ENCODE assay signal across 9 cellular contexts in genomic region chr14:95265106-95266094, GRCh38. TPM values are rescaled to one million over a fixed set of nuclear protein-coding genes. Genes with fewer than 3 reads are reported as not detected.
DNase-seq lines count a peak whose midpoint lies in the region; ATAC-seq, FAIRE-seq and TF ChIP-seq lines count a peak whose summit lies in the region.
"Had no signal": no experiment of that assay in that cellular context is flagged by ENCODE, and none has a peak within 500 bp of the region (broad histone marks: within the 10 kb centered on the region; RNA-seq: fewer than 3 reads in every experiment).

No MANE protein-coding gene starts in this region.

- DNase-seq in CD4-positive, alpha-beta memory T cell = no peak
- peak; percentile 49 for DNase-seq in GM19239 (ENCODE audit: insufficient read length, low spot score)
- peak; percentile 85 to 94 for DNase-seq in NCI-H526 (lab: John Stamatoyannopoulos, UW)
- DNase-seq in activated T-helper 2 cell treated with anti-CD3 and anti-CD28 coated beads, Interferon-gamma antibody, Interleukin-2, Interleukin-4, amounts not matched to agents 10 μg/mL and 5 μg/mL and 100 μg/mL, durations not matched to agents 14 hours and 24 hours and 36 hours (ENCODE audit: low spot score) = peak; percentile 43
- DNase-seq in left ventricle myocardium inferior = no peak
- peak; percentile 65 for DNase-seq in smooth muscle cell of the brain vasculature (ENCODE audit: low read depth, low spot score)
- no peak for DNase-seq in NCI-H187 treated with DMSO at 0.1 percent for 48 hours (lab: John Stamatoyannopoulos, UW)

- no peaks in the 10 kb centered on the region for H3K27me3 Mint-ChIP-seq in CD4-positive, alpha-beta memory T cell
- H3K27me3 Mint-ChIP-seq in activated T-helper 2 cell treated with anti-CD3 and anti-CD28 coated beads, Interferon-gamma antibody, Interleukin-2, Interleukin-4, amounts not matched to agents 10 μg/mL and 5 μg/mL and 100 μg/mL, durations not matched to agents 14 hours and 24 hours and 36 hours (ENCODE audit: low read depth) = peaks cover 2% of the 10 kb centered on the region

- peak; percentile 96 for FAIRE-seq in GM19239 (lab: Jason Lieb, UNC)
- FAIRE-seq: TTC549 had no signal

- peaks cover 0 to 2% (median 0%) of the 10 kb centered on the region in 8 donors for H3K9me3 Mint-ChIP-seq in CD4-positive, alpha-beta memory T cell
- peaks cover 7% of the 10 kb centered on the region for H3K9me3 Mint-ChIP-seq in activated T-helper 2 cell treated with anti-CD3 and anti-CD28 coated beads, Interferon-gamma antibody, Interleukin-2, Interleukin-4, amounts not matched to agents 10 μg/mL and 5 μg/mL and 100 μg/mL, durations not matched to agents 14 hours and 24 hours and 36 hours

- peak overlapping the region in 7 of 8 donors; percentile 38 to 72 (median 62) for H3K4me3 Mint-ChIP-seq in CD4-positive, alpha-beta memory T cell
- no peak overlapping the region for H3K4me3 Mint-ChIP-seq in activated T-helper 2 cell treated with anti-CD3 and anti-CD28 coated beads, Interferon-gamma antibody, Interleukin-2, Interleukin-4, amounts not matched to agents 10 μg/mL and 5 μg/mL and 100 μg/mL, durations not matched to agents 14 hours and 24 hours and 36 hours (ENCODE audit: low read depth)

- peaks cover 14 to 27% (median 21%) of the 10 kb centered on the region in 4 donors for H3K4me1 Mint-ChIP-seq in CD4-positive, alpha-beta memory T cell
- peaks cover 44% of the 10 kb centered on the region for H3K4me1 Mint-ChIP-seq in activated T-helper 2 cell treated with anti-CD3 and anti-CD28 coated beads, Interferon-gamma antibody, Interleukin-2, Interleukin-4, amounts not matched to agents 10 μg/mL and 5 μg/mL and 100 μg/mL, durations not matched to agents 14 hours and 24 hours and 36 hours (ENCODE audit: low read depth)

- peak overlapping the region in 2 of 7 donors; percentile 9 to 17 for H3K27ac Mint-ChIP-seq in CD4-positive, alpha-beta memory T cell
- H3K27ac Mint-ChIP-seq in activated T-helper 2 cell treated with anti-CD3 and anti-CD28 coated beads, Interferon-gamma antibody, Interleukin-2, Interleukin-4, amounts not matched to agents 10 μg/mL and 5 μg/mL and 100 μg/mL, durations not matched to agents 14 hours and 24 hours and 36 hours = peak overlapping the region; percentile 2

- CTCF ChIA-PET in CD4-positive, alpha-beta memory T cell (lab: Charles Lee; ENCODE audit: partially characterized antibody) = no interaction called here

- ATAC-seq in HG03196 (IDR thresholded peaks at IDR 0.05; ENCODE audit: unreplicated experiment) = peak; percentile 90

- no peaks in the 10 kb centered on the region for H3K9me3 ChIP-seq in CD4-positive, alpha-beta memory T cell (ENCODE audit: control insufficient read depth in 1 of 2, low read length in 2 of 2)
- H3K9me3 ChIP-seq in left ventricle myocardium inferior (replicated peaks) = peaks cover 14% of the 10 kb centered on the region

- H3K27me3 ChIP-seq in CD4-positive, alpha-beta memory T cell (ENCODE audit: insufficient read depth, low read length) = no peaks in the 10 kb centered on the region
- no peaks in the 10 kb centered on the region for H3K27me3 ChIP-seq in left ventricle myocardium inferior (ENCODE audit: low read depth)

- peaks cover 19% of the 10 kb centered on the region for H3K4me1 ChIP-seq in CD4-positive, alpha-beta memory T cell (ENCODE audit: insufficient read depth, low read length)
- peaks cover 44% of the 10 kb centered on the region for H3K4me1 ChIP-seq in left ventricle myocardium inferior

- H3K36me3 Mint-ChIP-seq in CD4-positive, alpha-beta memory T cell = no peaks in the 10 kb centered on the region
- H3K36me3 Mint-ChIP-seq in activated T-helper 2 cell treated with anti-CD3 and anti-CD28 coated beads, Interferon-gamma antibody, Interleukin-2, Interleukin-4, amounts not matched to agents 10 μg/mL and 5 μg/mL and 100 μg/mL, durations not matched to agents 14 hours and 24 hours and 36 hours (ENCODE audit: low read depth) = no peaks in the 10 kb centered on the region

- H3K27ac ChIP-seq in CD4-positive, alpha-beta memory T cell (ENCODE audit: low read depth, low read length) = no peak overlapping the region
- H3K27ac ChIP-seq in left ventricle myocardium inferior (replicated peaks) = peak overlapping the region; percentile 52

- intact Hi-C loops in CD4-positive, alpha-beta memory T cell (cut with micrococcal nuclease) = no loop called here
- intact Hi-C loops in activated T-helper 2 cell treated with anti-CD3 and anti-CD28 coated beads, Interferon-gamma antibody, Interleukin-2, Interleukin-4, amounts not matched to agents 10 μg/mL and 5 μg/mL and 100 μg/mL, durations not matched to agents 14 hours and 24 hours and 36 hours (cut with micrococcal nuclease) = loop anchor here (2.0 to 10.0 kb wide), 3 partner anchors 49 to 1291 kb away; partner anchors contain the start of genes ASB2 and DICER1
- intact Hi-C loops in left ventricle myocardium inferior (cut with micrococcal nuclease) = no loop called here

- TF ChIP-seq CTCF in left ventricle myocardium inferior (IDR thresholded peaks at IDR 0.05; ENCODE audit: borderline replicate concordance) = no peak

- no peaks in the 10 kb centered on the region for H3K36me3 ChIP-seq in CD4-positive, alpha-beta memory T cell (ENCODE audit: insufficient read depth, low read length)
- H3K36me3 ChIP-seq in left ventricle myocardium inferior = no peaks in the 10 kb centered on the region

- POLR2A ChIA-PET in CD4-positive, alpha-beta memory T cell (lab: Charles Lee; ENCODE audit: partially characterized antibody) = no interaction called here

- H3K4me3 ChIP-seq in CD4-positive, alpha-beta memory T cell (ENCODE audit: low read length in 2 of 2) = no peak overlapping the region
- no peak overlapping the region for H3K4me3 ChIP-seq in left ventricle myocardium inferior

RNA-seq across cellular contexts. Expression of gene CLMN, which starts 54.3 kb away (rescaled TPM):
- total RNA-seq in CD4-positive, alpha-beta memory T cell = under 1 TPM; 0.22 to 0.70 TPM
- under 1 TPM in 1 of 2 donors, not detected in 1; 0.65 TPM for polyA plus RNA-seq in CD4-positive, alpha-beta memory T cell
- 0.51 and 1.3 TPM in 2 replicates for total RNA-seq in activated T-helper 2 cell treated with anti-CD3 and anti-CD28 coated beads, Interferon-gamma antibody, Interleukin-2, Interleukin-4, amounts not matched to agents 10 μg/mL and 5 μg/mL and 100 μg/mL, durations not matched to agents 14 hours and 24 hours and 36 hours
- total RNA-seq in left ventricle myocardium inferior = 3.7 TPM

Comparison
In these comparisons a context has a peak if more than half of its experiments do, and no peak if none do; other contexts are left out.
1. DNase-seq: peak in GM19239 (single experiment), NCI-H526 (2 of 2), activated T-helper 2 cell treated with anti-CD3 and anti-CD28 coated beads, Interferon-gamma antibody, Interleukin-2, Interleukin-4, amounts not matched to agents 10 μg/mL and 5 μg/mL and 100 μg/mL, durations not matched to agents 14 hours and 24 hours and 36 hours (single experiment) and smooth muscle cell of the brain vasculature (single experiment); none in CD4-positive, alpha-beta memory T cell (0 of 5), left ventricle myocardium inferior (single experiment) and NCI-H187 treated with DMSO at 0.1 percent for 48 hours (single experiment).